ENCODE assay signal across 1 cellular context in the genomic region with DNA sequence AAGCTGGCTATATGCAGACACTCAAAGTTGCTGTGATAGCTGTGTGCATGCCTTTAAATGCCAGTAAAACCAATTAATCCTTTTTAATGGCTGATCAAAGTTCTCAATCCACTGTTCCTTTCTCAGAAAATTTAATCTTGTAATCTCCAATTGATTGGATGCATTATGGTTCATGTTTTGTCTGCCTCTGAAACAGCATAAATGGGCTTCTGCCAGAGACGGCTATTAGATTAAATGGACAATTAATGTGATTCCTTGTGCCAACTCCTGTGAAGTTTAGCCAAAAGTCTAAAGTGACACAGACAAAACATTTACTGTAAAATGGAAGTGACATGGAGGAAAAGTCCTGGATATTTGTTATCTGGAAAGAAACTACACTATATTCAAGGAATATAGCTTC.
TF ChIP-seq lines count a peak whose summit lies in the region.

No MANE protein-coding gene starts in this region.

TF ChIP-seq in SK-N-SH, 30 proteins besides CTCF, POLR2A, EP300 and RAD21 (continued from another document):
- TF ChIP-seq MAX (IDR thresholded peaks at IDR 0.05; ENCODE audit: low read depth) (no peak), RCOR1 (IDR thresholded peaks at IDR 0.05; ENCODE audit: low read length) (peak; percentile 77; the same call in 1 of the 2 replicates), GABPA (IDR thresholded peaks at IDR 0.05; ENCODE audit: low read depth) (no peak), FOXJ3 (CRISPR knock-in tag; IDR thresholded peaks at IDR 0.05) (no peak), MXI1 (IDR thresholded peaks at IDR 0.05; ENCODE audit: low read depth, low read length) (peak; percentile 35; the same call in 1 of the 2 replicates)
